ENCODE assay signal across 20 cellular contexts in the genomic region with DNA sequence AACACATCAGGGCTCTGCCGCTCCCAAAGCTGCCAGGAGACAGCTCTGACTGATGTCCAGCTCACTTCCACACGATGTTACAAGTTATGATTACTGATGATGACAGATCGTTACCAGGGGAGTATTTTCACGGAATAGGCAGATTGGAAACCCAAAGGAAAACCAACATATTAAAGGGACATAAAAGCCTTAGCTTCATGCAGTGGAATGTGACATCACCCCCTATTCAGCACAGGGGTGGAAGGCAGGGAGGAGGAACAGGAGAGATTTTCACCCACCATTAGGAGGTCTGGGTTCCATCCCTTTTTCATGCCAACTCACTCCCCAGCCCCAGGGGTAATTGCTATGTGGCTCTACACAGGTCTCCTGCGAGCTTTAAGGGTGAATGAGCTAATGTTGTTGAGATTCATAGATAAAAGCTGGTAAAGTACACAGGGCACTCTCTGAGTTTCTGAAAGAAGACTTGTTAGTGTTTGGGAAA.
DNase-seq lines count a peak whose midpoint lies in the region; ATAC-seq, FAIRE-seq and TF ChIP-seq lines count a peak whose summit lies in the region.
"Had no signal": no experiment of that assay in that cellular context is flagged by ENCODE, and none has a peak within 500 bp of the region (broad histone marks: within the 10 kb centered on the region; RNA-seq: fewer than 3 reads in every experiment).

No MANE protein-coding gene starts in this region.

- peak overlapping the region; percentile 19 for H3K27ac Mint-ChIP-seq in stimulated activated naive CD8-positive, alpha-beta T cell treated with anti-CD3 and anti-CD28 coated beads, Interleukin-15, Interleukin-2, amounts not matched to agents 100 ng/mL and 50 ng/mL, for 24 hours
- H3K27ac Mint-ChIP-seq in osteocyte (ENCODE audit: unreplicated experiment) = peak overlapping the region; percentile 16
- H3K27ac Mint-ChIP-seq: activated naive CD4-positive, alpha-beta T cell treated with anti-CD3 and anti-CD28 coated beads, Interleukin-2, amount 10 ng/mL, durations not matched to agents 7 days and 5 days; CD4-positive, CD25-positive, alpha-beta regulatory T cell had no signal

- POLR2A ChIA-PET in RWPE1 (lab: Yijun Ruan, JAX; ENCODE audit: low non-redundant PET) = no interaction called here

- no peak overlapping the region for H3K4me3 Mint-ChIP-seq in stimulated activated naive CD8-positive, alpha-beta T cell treated with anti-CD3 and anti-CD28 coated beads, Interleukin-15, Interleukin-2, amounts not matched to agents 100 ng/mL and 50 ng/mL, for 24 hours
- no peak overlapping the region for H3K4me3 Mint-ChIP-seq in osteocyte (ENCODE audit: unreplicated experiment)
- H3K4me3 Mint-ChIP-seq: activated naive CD4-positive, alpha-beta T cell treated with anti-CD3 and anti-CD28 coated beads, Interleukin-2, amount 10 ng/mL, durations not matched to agents 7 days and 5 days; CD4-positive, CD25-positive, alpha-beta regulatory T cell had no signal

- no peak overlapping the region for H3K27ac ChIP-seq in kidney (ENCODE audit: low read depth in 2 of 2, low read length in 2 of 2)
- no peak overlapping the region for H3K27ac ChIP-seq in RWPE1
- H3K27ac ChIP-seq: heart left ventricle, sigmoid colon, tibial nerve had no signal

- intact Hi-C loops in kidney (cut with DNase I) = no loop called here

- no peak overlapping the region for H3K4me3 ChIP-seq in kidney (ENCODE audit: low read length in 2 of 2)
- H3K4me3 ChIP-seq in H7 (ENCODE audit: insufficient read depth, low read depth, low read length) = no peak overlapping the region
- H3K4me3 ChIP-seq: sigmoid colon, tibial nerve had no signal

- ATAC-seq in stimulated activated naive CD8-positive, alpha-beta T cell treated with anti-CD3 and anti-CD28 coated beads, Interleukin-15, Interleukin-2, amounts not matched to agents 100 U/mL and 50 U/mL, for 24 hours = no peak
- ATAC-seq: heart left ventricle had no signal

- H3K9me3 Mint-ChIP-seq in stimulated activated naive CD8-positive, alpha-beta T cell treated with anti-CD3 and anti-CD28 coated beads, Interleukin-15, Interleukin-2, amounts not matched to agents 100 ng/mL and 50 ng/mL, for 24 hours = no peaks in the 10 kb centered on the region
- no peaks in the 10 kb centered on the region for H3K9me3 Mint-ChIP-seq in osteocyte (ENCODE audit: unreplicated experiment)
- H3K9me3 Mint-ChIP-seq: activated naive CD4-positive, alpha-beta T cell treated with anti-CD3 and anti-CD28 coated beads, Interleukin-2, amount 10 ng/mL, durations not matched to agents 7 days and 5 days; CD4-positive, CD25-positive, alpha-beta regulatory T cell had no signal

- H3K36me3 ChIP-seq in kidney (ENCODE audit: control insufficient read depth in 1 of 2, insufficient read depth in 2 of 2, low read length in 2 of 2) = no peaks in the 10 kb centered on the region
- no peaks in the 10 kb centered on the region for H3K36me3 ChIP-seq in H7 (replicated peaks; ENCODE audit: control insufficient read depth, insufficient read depth, low read length)
- H3K36me3 ChIP-seq: heart left ventricle, sigmoid colon, tibial nerve had no signal

- DNase-seq in stimulated activated naive CD8-positive, alpha-beta T cell treated with anti-CD3 and anti-CD28 coated beads, Interleukin-15, Interleukin-2, amounts not matched to agents 100 U/mL and 50 U/mL, for 24 hours = no peak
- peak; percentile 87 for DNase-seq in cerebellar cortex (ENCODE audit: low spot score)
- no peak for DNase-seq in osteocyte (ENCODE audit: extremely low spot score, unreplicated experiment)
- no peak for DNase-seq in kidney
- DNase-seq in RWPE1 (ENCODE audit: low spot score) = no peak
- DNase-seq in COLO668 (lab: John Stamatoyannopoulos, UW; ENCODE audit: unreplicated experiment) = no peak
- no peak for DNase-seq in H7
- DNase-seq: activated CD4-positive, alpha-beta T cell treated with anti-CD3 and anti-CD28 coated beads, Interleukin-2, amount 50 U/mL, for 1 hour; activated naive CD4-positive, alpha-beta T cell treated with anti-CD3 and anti-CD28 coated beads, Interleukin-2, amount 10 ng/mL, durations not matched to agents 7 days and 5 days; CD4-positive, CD25-positive, alpha-beta regulatory T cell; dermis blood vessel endothelial cell; DMS79 treated with DMSO at 0.1 percent for 48 hours; heart left ventricle; NCI-H187 treated with DMSO at 0.1 percent for 48 hours; NCI-H446 treated with DMSO at 0.1 percent for 48 hours; sigmoid colon; stimulated activated CD4-positive, alpha-beta T cell treated with anti-CD3 and anti-CD28 coated beads, Interleukin-4, amount 100 ng/mL, for 4 hours had no signal

- H3K36me3 Mint-ChIP-seq in stimulated activated naive CD8-positive, alpha-beta T cell treated with anti-CD3 and anti-CD28 coated beads, Interleukin-15, Interleukin-2, amounts not matched to agents 100 ng/mL and 50 ng/mL, for 24 hours (ENCODE audit: low read depth) = no peaks in the 10 kb centered on the region
- no peaks in the 10 kb centered on the region for H3K36me3 Mint-ChIP-seq in osteocyte (ENCODE audit: unreplicated experiment)
- H3K36me3 Mint-ChIP-seq: activated naive CD4-positive, alpha-beta T cell treated with anti-CD3 and anti-CD28 coated beads, Interleukin-2, amount 10 ng/mL, durations not matched to agents 7 days and 5 days; CD4-positive, CD25-positive, alpha-beta regulatory T cell had no signal

- no peaks in the 10 kb centered on the region for H3K9me3 ChIP-seq in kidney (ENCODE audit: control insufficient read depth in 1 of 2, low read length in 2 of 2)
- H3K9me3 ChIP-seq: heart left ventricle, sigmoid colon, tibial nerve had no signal

- no peak overlapping the region for H3K9ac ChIP-seq in kidney (ENCODE audit: low read length in 2 of 2)

- H3K27me3 ChIP-seq in H7 (ENCODE audit: control insufficient read depth, insufficient read depth, low read length) = no peaks in the 10 kb centered on the region

- no peak for FAIRE-seq in kidney (lab: Jason Lieb, UNC)
- FAIRE-seq: A204.1 had no signal

- TF ChIP-seq CTCF in osteocyte (IDR thresholded peaks at IDR 0.05) (no peak), kidney (IDR thresholded peaks at IDR 0.05; ENCODE audit: borderline replicate concordance, extremely low read depth, insufficient read depth) (no peak), RWPE1 (conservative IDR thresholded peaks at IDR 0.05; ENCODE audit: low read depth) (no peak)

- peaks cover 0 to 4% of the 10 kb centered on the region in 2 donors for H3K4me1 ChIP-seq in kidney (ENCODE audit: control insufficient read depth in 1 of 2, insufficient read depth in 1 of 2, low read depth in 1 of 2, low read length in 2 of 2)

- peaks cover 15% of the 10 kb centered on the region for H3K27me3 Mint-ChIP-seq in stimulated activated naive CD8-positive, alpha-beta T cell treated with anti-CD3 and anti-CD28 coated beads, Interleukin-15, Interleukin-2, amounts not matched to agents 100 ng/mL and 50 ng/mL, for 24 hours
- peaks cover 45% of the 10 kb centered on the region for H3K27me3 Mint-ChIP-seq in osteocyte (ENCODE audit: unreplicated experiment)
- H3K27me3 Mint-ChIP-seq: activated naive CD4-positive, alpha-beta T cell treated with anti-CD3 and anti-CD28 coated beads, Interleukin-2, amount 10 ng/mL, durations not matched to agents 7 days and 5 days had no signal

- CTCF ChIA-PET in RWPE1 (lab: Yijun Ruan, JAX) = no interaction called here

- no peaks in the 10 kb centered on the region for H3K4me1 Mint-ChIP-seq in stimulated activated naive CD8-positive, alpha-beta T cell treated with anti-CD3 and anti-CD28 coated beads, Interleukin-15, Interleukin-2, amounts not matched to agents 100 ng/mL and 50 ng/mL, for 24 hours (ENCODE audit: low read depth)
- peaks cover 16% of the 10 kb centered on the region for H3K4me1 Mint-ChIP-seq in osteocyte (ENCODE audit: unreplicated experiment)
- H3K4me1 Mint-ChIP-seq: activated naive CD4-positive, alpha-beta T cell treated with anti-CD3 and anti-CD28 coated beads, Interleukin-2, amount 10 ng/mL, durations not matched to agents 7 days and 5 days; CD4-positive, CD25-positive, alpha-beta regulatory T cell had no signal
